In genomic region chr3:125108833-125109540, GRCh38 we compare ENCODE assay signal across 1 cellular context.
TF ChIP-seq lines count a peak whose summit lies in the region.

No MANE protein-coding gene starts in this region.

TF ChIP-seq in A549, 52 proteins besides CTCF, POLR2A, EP300 and RAD21 (continued from another document):
- no peak for TF ChIP-seq PBX3 (IDR thresholded peaks at IDR 0.05)
- no peak for TF ChIP-seq REST (IDR thresholded peaks at IDR 0.05)
- no peak for TF ChIP-seq SMC3 (IDR thresholded peaks at IDR 0.05)
- TF ChIP-seq MAFK (IDR thresholded peaks at IDR 0.05; ENCODE audit: partially characterized antibody), result no peak
- no peak for TF ChIP-seq RARB (CRISPR knock-in tag; IDR thresholded peaks at IDR 0.05)
- TF ChIP-seq HOXB5 (CRISPR knock-in tag; IDR thresholded peaks at IDR 0.05), result no peak
